In genomic region chr2:159882069-159882468, GRCh38 we compare ENCODE assay signal across 15 cellular contexts. TPM values are rescaled to one million over a fixed set of nuclear protein-coding genes. Genes with fewer than 3 reads are reported as not detected.
DNase-seq lines count a peak whose midpoint lies in the region; ATAC-seq and TF ChIP-seq lines count a peak whose summit lies in the region.
"Had no signal": no experiment of that assay in that cellular context is flagged by ENCODE, and none has a peak within 500 bp of the region (broad histone marks: within the 10 kb centered on the region; RNA-seq: fewer than 3 reads in every experiment).

No MANE protein-coding gene starts in this region.

- no peak overlapping the region for H2BK12ac ChIP-seq in mesenchymal stem cell (ENCODE audit: low read length in 2 of 2)

- no peak for TF ChIP-seq CTCF in astrocyte of the spinal cord (IDR thresholded peaks at IDR 0.05; ENCODE audit: low read depth, low read length)

- 97% methylated on average over 3 of the region's 4 CpGs for WGBS in mesenchymal stem cell

- H3K27ac Mint-ChIP-seq in activated CD4-positive, alpha-beta T cell treated with anti-CD3 and anti-CD28 coated beads, Interleukin-2, amount 10 ng/mL, durations not matched to agents 24 days and 14 days = no peak overlapping the region
- H3K27ac Mint-ChIP-seq in stimulated activated naive B cell treated with anti-CD40 and anti-IgM and Interleukin-4, amounts not matched to agents 10 μg/mL and 1 μg/mL and 100 μg/mL, for 72 hours = peak overlapping the region; percentile 31

- no peak for ATAC-seq in stimulated activated naive B cell treated with anti-CD40 and anti-IgM and Interleukin-4, amounts not matched to agents 10 μg/mL and 1 μg/mL and 100 μg/mL, for 72 hours (replicated peaks)
- ATAC-seq: HCT116 had no signal

- H2AFZ ChIP-seq in mesenchymal stem cell (ENCODE audit: low read depth, low read length) = no peak overlapping the region
- H2AFZ ChIP-seq: GM23248 had no signal

- no peak overlapping the region for H3K9ac ChIP-seq in mesenchymal stem cell (ENCODE audit: low read length)
- H3K9ac ChIP-seq: GM23248 had no signal

- H3K4me2 ChIP-seq in mesenchymal stem cell (ENCODE audit: low read length, poor library complexity, severe bottlenecking) = no peak overlapping the region

- no peaks in the 10 kb centered on the region for H3K9me3 ChIP-seq in mesenchymal stem cell (ENCODE audit: control insufficient read depth, low read length)

- H4K8ac ChIP-seq in mesenchymal stem cell (ENCODE audit: low read length) = no peak overlapping the region

- H3K4ac ChIP-seq in mesenchymal stem cell (ENCODE audit: low read depth in 1 of 2, low read length in 2 of 2) = no peak overlapping the region

- no peak overlapping the region for H4K91ac ChIP-seq in mesenchymal stem cell (ENCODE audit: low read length)

- H2BK15ac ChIP-seq in mesenchymal stem cell (ENCODE audit: low read depth, poor library complexity, severe bottlenecking) = no peak overlapping the region

- H3K27me3 Mint-ChIP-seq in activated CD4-positive, alpha-beta T cell treated with anti-CD3 and anti-CD28 coated beads, Interleukin-2, amount 10 ng/mL, durations not matched to agents 24 days and 14 days = no peaks in the 10 kb centered on the region
- no peaks in the 10 kb centered on the region for H3K27me3 Mint-ChIP-seq in stimulated activated naive B cell treated with anti-CD40 and anti-IgM and Interleukin-4, amounts not matched to agents 10 μg/mL and 1 μg/mL and 100 μg/mL, for 72 hours

- no peak overlapping the region for H2BK5ac ChIP-seq in mesenchymal stem cell (ENCODE audit: low read depth, low read length, poor library complexity, severe bottlenecking)

- H3K4me1 Mint-ChIP-seq in activated CD4-positive, alpha-beta T cell treated with anti-CD3 and anti-CD28 coated beads, Interleukin-2, amount 10 ng/mL, durations not matched to agents 24 days and 14 days = peaks cover 16% of the 10 kb centered on the region
- peaks cover 34 to 56% of the 10 kb centered on the region in 2 donors for H3K4me1 Mint-ChIP-seq in stimulated activated naive B cell treated with anti-CD40 and anti-IgM and Interleukin-4, amounts not matched to agents 10 μg/mL and 1 μg/mL and 100 μg/mL, for 72 hours

- no peaks in the 10 kb centered on the region for H3K79me1 ChIP-seq in mesenchymal stem cell (replicated peaks; ENCODE audit: low read length, poor library complexity, severe bottlenecking)

- DNase-seq in activated CD4-positive, alpha-beta T cell treated with anti-CD3 and anti-CD28 coated beads, Interleukin-2, amount 10 ng/mL, durations not matched to agents 24 days and 14 days = peak; percentile 45
- no peak for DNase-seq in activated CD4-positive, alpha-beta T cell treated with anti-CD3 and anti-CD28 coated beads, Interleukin-2, amount 50 U/mL, for 1 hour
- peak; percentile 64 to 86 for DNase-seq in NCI-H524 (lab: John Stamatoyannopoulos, UW)
- DNase-seq in astrocyte of the spinal cord (ENCODE audit: low read depth, low spot score) = peak; percentile 58
- no peak for DNase-seq in stimulated activated naive B cell treated with anti-CD40 and anti-IgM and Interleukin-4, amounts not matched to agents 10 μg/mL and 1 μg/mL and 100 μg/mL, for 72 hours
- no peak for DNase-seq in mucosa of gallbladder (ENCODE audit: low spot score)
- no peak for DNase-seq in DMS53 treated with DMSO at 0.1 percent for 48 hours (lab: John Stamatoyannopoulos, UW; ENCODE audit: unreplicated experiment)
- no peak for DNase-seq in mesenchymal stem cell
- DNase-seq: GM23248, IMR-90, Kasumi-1, NCI-H1436 treated with DMSO at 0.1 percent for 48 hours, T-helper 1 cell had no signal

- no peak overlapping the region for H3K4me3 Mint-ChIP-seq in activated CD4-positive, alpha-beta T cell treated with anti-CD3 and anti-CD28 coated beads, Interleukin-2, amount 10 ng/mL, durations not matched to agents 24 days and 14 days
- H3K4me3 Mint-ChIP-seq in stimulated activated naive B cell treated with anti-CD40 and anti-IgM and Interleukin-4, amounts not matched to agents 10 μg/mL and 1 μg/mL and 100 μg/mL, for 72 hours = no peak overlapping the region

- H2BK120ac ChIP-seq in mesenchymal stem cell (ENCODE audit: low read depth, low read length) = no peak overlapping the region

- in situ Hi-C loops in astrocyte of the spinal cord (cut with HindIII; ENCODE audit: low sequenced_read_pairs) = no loop called here

- no peak overlapping the region for H3K14ac ChIP-seq in mesenchymal stem cell (ENCODE audit: low read length in 2 of 2)

- H3K27ac ChIP-seq in mesenchymal stem cell (ENCODE audit: low read length, poor library complexity, severe bottlenecking) = no peak overlapping the region
- H3K27ac ChIP-seq: GM23248 had no signal

- H3K18ac ChIP-seq in mesenchymal stem cell (ENCODE audit: low read depth in 1 of 2, low read length in 2 of 2) = no peak overlapping the region

- H3K27me3 ChIP-seq in mesenchymal stem cell (ENCODE audit: control insufficient read depth in 1 of 2, insufficient read depth in 1 of 2, low read length in 2 of 2) = no peaks in the 10 kb centered on the region

- H3K4me3 ChIP-seq in astrocyte of the spinal cord (ENCODE audit: low read depth, low read length) (no peak overlapping the region), mesenchymal stem cell (ENCODE audit: insufficient read depth in 1 of 2, low read depth in 1 of 2, low read length in 2 of 2) (no peak overlapping the region)
- H3K4me3 ChIP-seq: GM23248 had no signal

- H3K9me3 Mint-ChIP-seq in activated CD4-positive, alpha-beta T cell treated with anti-CD3 and anti-CD28 coated beads, Interleukin-2, amount 10 ng/mL, durations not matched to agents 24 days and 14 days = no peaks in the 10 kb centered on the region
- H3K9me3 Mint-ChIP-seq in stimulated activated naive B cell treated with anti-CD40 and anti-IgM and Interleukin-4, amounts not matched to agents 10 μg/mL and 1 μg/mL and 100 μg/mL, for 72 hours = peaks cover 0 to 2% of the 10 kb centered on the region in 2 donors

- no peaks in the 10 kb centered on the region for H3K36me3 ChIP-seq in mesenchymal stem cell (ENCODE audit: control insufficient read depth in 1 of 2, insufficient read depth in 2 of 2, low read depth in 1 of 2, low read length in 2 of 2)

- H2AK5ac ChIP-seq in mesenchymal stem cell (ENCODE audit: low read length, severe bottlenecking) = no peak overlapping the region

- H3K23ac ChIP-seq in mesenchymal stem cell (ENCODE audit: low read length in 2 of 2) = no peak overlapping the region

- peaks cover 2% of the 10 kb centered on the region for H3K4me1 ChIP-seq in mesenchymal stem cell (ENCODE audit: control insufficient read depth, insufficient read depth, low read depth, low read length)

- intact Hi-C loops in activated CD4-positive, alpha-beta T cell treated with anti-CD3 and anti-CD28 coated beads, Interleukin-2, amount 10 ng/mL, durations not matched to agents 24 days and 14 days (cut with micrococcal nuclease) = no loop called here

- H3K36me3 Mint-ChIP-seq in activated CD4-positive, alpha-beta T cell treated with anti-CD3 and anti-CD28 coated beads, Interleukin-2, amount 10 ng/mL, durations not matched to agents 24 days and 14 days (ENCODE audit: low read depth) = peaks cover 39% of the 10 kb centered on the region
- peaks cover 50 to 61% of the 10 kb centered on the region in 2 donors for H3K36me3 Mint-ChIP-seq in stimulated activated naive B cell treated with anti-CD40 and anti-IgM and Interleukin-4, amounts not matched to agents 10 μg/mL and 1 μg/mL and 100 μg/mL, for 72 hours

RNA-seq across cellular contexts. Expression of gene LY75, which starts 22.5 kb away (rescaled TPM):
- 52.8 and 56.4 TPM in 2 replicates for total RNA-seq in activated CD4-positive, alpha-beta T cell treated with anti-CD3 and anti-CD28 coated beads, Interleukin-2, amount 10 ng/mL, durations not matched to agents 24 days and 14 days
- 25.9 TPM for total RNA-seq in mucosa of gallbladder
- polyA plus RNA-seq in mesenchymal stem cell (2013, experiment 1 of 2) = 0.03 TPM
- polyA plus RNA-seq in mesenchymal stem cell (2013, experiment 2 of 2) = not detected
- total RNA-seq: IMR-90, NCI-H460 had no signal
- polyA plus RNA-seq: IMR-90 had no signal

Comparison
In these comparisons a context has a peak if more than half of its experiments do, and no peak if none do; other contexts are left out.
1. DNase-seq: peak in activated CD4-positive, alpha-beta T cell treated with anti-CD3 and anti-CD28 coated beads, Interleukin-2, amount 10 ng/mL, durations not matched to agents 24 days and 14 days (single experiment), NCI-H524 (2 of 2) and astrocyte of the spinal cord (single experiment); none in activated CD4-positive, alpha-beta T cell treated with anti-CD3 and anti-CD28 coated beads, Interleukin-2, amount 50 U/mL, for 1 hour (single experiment), stimulated activated naive B cell treated with anti-CD40 and anti-IgM and Interleukin-4, amounts not matched to agents 10 μg/mL and 1 μg/mL and 100 μg/mL, for 72 hours (single experiment), mucosa of gallbladder (single experiment), DMS53 treated with DMSO at 0.1 percent for 48 hours (single experiment) and mesenchymal stem cell (single experiment).